In the genomic region with DNA sequence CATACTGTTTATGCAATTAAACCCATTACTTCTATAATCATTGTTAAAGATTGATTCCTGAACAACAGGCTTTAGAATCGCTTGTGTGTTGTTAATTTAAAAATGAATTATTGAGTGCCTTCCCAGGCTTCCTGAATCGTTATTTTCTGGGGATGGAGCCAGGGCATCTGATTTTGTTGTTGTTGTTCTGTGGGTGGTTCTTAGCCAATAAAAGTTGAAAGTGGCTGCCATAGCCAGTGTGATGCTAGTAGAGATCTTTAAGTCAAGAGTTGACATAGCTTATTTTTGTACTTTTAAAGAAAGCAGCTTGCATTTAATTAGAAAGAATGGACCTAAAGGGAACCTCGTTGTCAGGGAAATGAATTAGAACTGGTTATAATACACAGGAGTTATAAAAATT, we compare ENCODE assay signal across 21 cellular contexts. TPM values are rescaled to one million over a fixed set of nuclear protein-coding genes. Genes with fewer than 3 reads are reported as not detected.
A peak's percentile ranks its signal among the peaks of the same experiment; 100 is the strongest.
DNase-seq lines count a peak whose midpoint lies in the region; ATAC-seq and TF ChIP-seq lines count a peak whose summit lies in the region.
"Had no signal": no experiment of that assay in that cellular context is flagged by ENCODE, and none has a peak within 500 bp of the region (broad histone marks: within the 10 kb centered on the region; RNA-seq: fewer than 3 reads in every experiment).

No MANE protein-coding gene starts in this region.

- H3K27ac Mint-ChIP-seq in activated T-cell treated with anti-CD3 and anti-CD28 coated beads, Interleukin-2, amount 50 U/mL, for 72 hours = no peak overlapping the region
- H3K27ac Mint-ChIP-seq in stimulated activated naive B cell treated with anti-CD40 and anti-IgM and Interleukin-4, amounts not matched to agents 10 μg/mL and 1 μg/mL and 100 μg/mL, for 72 hours = peak overlapping the region; percentile 21
- H3K27ac Mint-ChIP-seq: H9, neural progenitor cell had no signal

- peaks cover 40% of the 10 kb centered on the region for H4K20me1 ChIP-seq in PC-9 (ENCODE audit: insufficient read depth)

- peaks cover 79% of the 10 kb centered on the region for H3K79me2 ChIP-seq in PC-9 (ENCODE audit: low read depth)

- BruUV-seq in PC-9 (replicated peaks; lab: Mats Ljungman, UMichigan) = no TSS peak

- CTCF ChIA-PET in PC-9 (lab: Charles Lee) = no interaction called here

- H3K27ac ChIP-seq in PC-9 = no peak overlapping the region
- H3K27ac ChIP-seq: A549, colonic mucosa, neural progenitor cell, tibial nerve had no signal

- H3K27me3 ChIP-seq in PC-9 (ENCODE audit: insufficient read depth, low read depth) = no peaks in the 10 kb centered on the region
- H3K27me3 ChIP-seq: colonic mucosa, neural progenitor cell, tibial nerve had no signal

- H3K4me1 ChIP-seq in PC-9 (replicated peaks; ENCODE audit: insufficient read depth) = peaks cover 7% of the 10 kb centered on the region; the same call in 1 of the 2 replicates
- H3K4me1 ChIP-seq: colonic mucosa, neural progenitor cell had no signal

- intact Hi-C loops in PC-9 (cut with micrococcal nuclease; ENCODE audit: unreplicated experiment) = no loop called here
- intact Hi-C loops in left ventricle myocardium superior (cut with micrococcal nuclease) = no loop called here

- H3K4me1 Mint-ChIP-seq in activated T-cell treated with anti-CD3 and anti-CD28 coated beads, Interleukin-2, amount 50 U/mL, for 72 hours (ENCODE audit: low read depth) = peaks cover 55% of the 10 kb centered on the region
- peaks cover 16 to 32% of the 10 kb centered on the region in 2 donors for H3K4me1 Mint-ChIP-seq in stimulated activated naive B cell treated with anti-CD40 and anti-IgM and Interleukin-4, amounts not matched to agents 10 μg/mL and 1 μg/mL and 100 μg/mL, for 72 hours

- peaks cover 24% of the 10 kb centered on the region for H3K36me3 ChIP-seq in PC-9 (ENCODE audit: low read depth)
- H3K36me3 ChIP-seq: colonic mucosa, neural progenitor cell had no signal

- TF ChIP-seq CTCF in PC-9 (conservative IDR thresholded peaks at IDR 0.05) (no peak), fibroblast of villous mesenchyme (IDR thresholded peaks at IDR 0.05; ENCODE audit: insufficient read depth, low read depth, low read length) (no peak)

- no peak for ATAC-seq in activated T-cell treated with anti-CD3 and anti-CD28 coated beads, Interleukin-2, amount 50 U/mL, for 72 hours (replicated peaks in 1 of 2)
- no peak for ATAC-seq in stimulated activated naive B cell treated with anti-CD40 and anti-IgM and Interleukin-4, amounts not matched to agents 10 μg/mL and 1 μg/mL and 100 μg/mL, for 72 hours (replicated peaks)
- no peak for ATAC-seq in left ventricle myocardium superior
- ATAC-seq: A549; activated CD4-positive, CD25-positive, alpha-beta regulatory T cell treated with anti-CD3 and anti-CD28 coated beads, Interleukin-2, amount 50 U/mL, for 24 hours had no signal

- H3F3A ChIP-seq in PC-9 (ENCODE audit: insufficient read depth, low read depth) = peaks cover 6% of the 10 kb centered on the region; the same call in 1 of the 2 replicates

- H2AFZ ChIP-seq in PC-9 = no peak overlapping the region
- H2AFZ ChIP-seq: neural progenitor cell had no signal

- POLR2A ChIA-PET in PC-9 (lab: Charles Lee; ENCODE audit: unreplicated experiment) = no interaction called here

- no peaks in the 10 kb centered on the region for H3K27me3 Mint-ChIP-seq in activated T-cell treated with anti-CD3 and anti-CD28 coated beads, Interleukin-2, amount 50 U/mL, for 72 hours (ENCODE audit: low read depth)
- H3K27me3 Mint-ChIP-seq in stimulated activated naive B cell treated with anti-CD40 and anti-IgM and Interleukin-4, amounts not matched to agents 10 μg/mL and 1 μg/mL and 100 μg/mL, for 72 hours = no peaks in the 10 kb centered on the region

- H3K4me3 ChIP-seq in PC-9 (no peak overlapping the region), fibroblast of villous mesenchyme (ENCODE audit: low read depth, low read length) (no peak overlapping the region)
- H3K4me3 ChIP-seq: A549, colonic mucosa, neural progenitor cell, tibial nerve had no signal

- H3K4me3 Mint-ChIP-seq in activated T-cell treated with anti-CD3 and anti-CD28 coated beads, Interleukin-2, amount 50 U/mL, for 72 hours = peak overlapping the region; percentile 23 to 83
- H3K4me3 Mint-ChIP-seq in stimulated activated naive B cell treated with anti-CD40 and anti-IgM and Interleukin-4, amounts not matched to agents 10 μg/mL and 1 μg/mL and 100 μg/mL, for 72 hours = no peak overlapping the region
- H3K4me3 Mint-ChIP-seq: H9, neural progenitor cell had no signal

- no peaks in the 10 kb centered on the region for H3K9me3 Mint-ChIP-seq in activated T-cell treated with anti-CD3 and anti-CD28 coated beads, Interleukin-2, amount 50 U/mL, for 72 hours
- H3K9me3 Mint-ChIP-seq in stimulated activated naive B cell treated with anti-CD40 and anti-IgM and Interleukin-4, amounts not matched to agents 10 μg/mL and 1 μg/mL and 100 μg/mL, for 72 hours = no peaks in the 10 kb centered on the region
- H3K9me3 Mint-ChIP-seq: H9, neural progenitor cell had no signal

- H3K9me2 ChIP-seq in PC-9 (ENCODE audit: insufficient read depth) = no peaks in the 10 kb centered on the region

- H3K36me3 Mint-ChIP-seq in activated T-cell treated with anti-CD3 and anti-CD28 coated beads, Interleukin-2, amount 50 U/mL, for 72 hours (ENCODE audit: insufficient read depth in 2 of 2) = peaks cover 5 to 7% of the 10 kb centered on the region in 2 donors
- H3K36me3 Mint-ChIP-seq in stimulated activated naive B cell treated with anti-CD40 and anti-IgM and Interleukin-4, amounts not matched to agents 10 μg/mL and 1 μg/mL and 100 μg/mL, for 72 hours = peaks cover 27 to 47% of the 10 kb centered on the region in 2 donors

- no peak for DNase-seq in activated T-cell treated with anti-CD3 and anti-CD28 coated beads, Interleukin-2, amount 50 U/mL, for 72 hours
- DNase-seq in activated T-cell treated with anti-CD3 and anti-CD28 coated beads, Interleukin-2, amount 50 U/mL, for 48 hours = no peak
- DNase-seq in PC-9 = no peak
- DNase-seq in fibroblast of villous mesenchyme (ENCODE audit: low read depth) = peak; percentile 21
- no peak for DNase-seq in stimulated activated naive B cell treated with anti-CD40 and anti-IgM and Interleukin-4, amounts not matched to agents 10 μg/mL and 1 μg/mL and 100 μg/mL, for 72 hours
- no peak for DNase-seq in left ventricle myocardium superior
- no peak for DNase-seq in DMS153 (lab: John Stamatoyannopoulos, UW)
- DNase-seq in activated CD4-positive, alpha-beta T cell treated with anti-CD3 and anti-CD28 coated beads, Interleukin-2, amount 50 U/mL, for 4 hours = no peak
- DNase-seq: activated gamma-delta T cell, colonic mucosa, foreskin fibroblast, H9, kidney glomerular epithelial cell, mesenchymal stem cell, NCI-H2029, NCI-H446 treated with DMSO at 0.1 percent for 48 hours, SHP77 had no signal

- H3K4me2 ChIP-seq in PC-9 = 0 out of 2 replicates have a peak overlapping the region, but pooled peaks have one; percentile 13
- H3K4me2 ChIP-seq: A549, neural progenitor cell had no signal

- no peaks in the 10 kb centered on the region for H3K9me3 ChIP-seq in PC-9 (ENCODE audit: insufficient read depth, low read depth)
- H3K9me3 ChIP-seq: A549, colonic mucosa, tibial nerve had no signal

RNA-seq across cellular contexts. Expression of gene GOLGA5, which starts 6.4 kb away (rescaled TPM):
- 10 to 100 TPM; 19.7 to 24.2 TPM for total RNA-seq in activated T-cell treated with anti-CD3 and anti-CD28 coated beads, Interleukin-2, amount 50 U/mL, for 72 hours
- total RNA-seq in PC-9 (2021) (17.2 and 22.6 TPM in 2 replicates), fibroblast of villous mesenchyme (64.7 and 77.7 TPM in 2 replicates), left ventricle myocardium superior (19.5 TPM)

RNA-seq across cellular contexts. Expression of gene LGMN, which starts 52.1 kb away (rescaled TPM):
- 1 to 10 TPM; 2.5 to 4.7 TPM for total RNA-seq in activated T-cell treated with anti-CD3 and anti-CD28 coated beads, Interleukin-2, amount 50 U/mL, for 72 hours
- 48.8 and 50.8 TPM in 2 replicates for total RNA-seq in PC-9 (2021)
- 41.5 and 45.7 TPM in 2 replicates for total RNA-seq in fibroblast of villous mesenchyme
- 100.0 TPM for total RNA-seq in left ventricle myocardium superior

Comparison
In these comparisons a context has a peak if more than half of its experiments do, and no peak if none do; other contexts are left out.
1. H3K4me3 Mint-ChIP-seq: peak in activated T-cell treated with anti-CD3 and anti-CD28 coated beads, Interleukin-2, amount 50 U/mL, for 72 hours (2 of 2); none in stimulated activated naive B cell treated with anti-CD40 and anti-IgM and Interleukin-4, amounts not matched to agents 10 μg/mL and 1 μg/mL and 100 μg/mL, for 72 hours (0 of 2).